In genomic region chr7:66920769-66921395, GRCh38 we compare ENCODE assay signal across 1 cellular context.
TF ChIP-seq lines count a peak whose summit lies in the region.

TMEM248 (plus strand) TSS chr7:66921225; CDS start chr7:66941866, 20,641 bp downstream.

TF ChIP-seq in HepG2, 621 proteins besides CTCF, POLR2A, EP300 and RAD21 (continued from another document and continues in another):
- peak; percentile 87 for TF ChIP-seq SALL2 (CRISPR knock-in tag; IDR thresholded peaks at IDR 0.05)
- no peak for TF ChIP-seq STAT5B (CRISPR knock-in tag; IDR thresholded peaks at IDR 0.05)
- 0 out of 2 replicates have a peak, but pooled peaks have one; percentile 27 for TF ChIP-seq HOXA5 (CRISPR knock-in tag; IDR thresholded peaks at IDR 0.05)
- TF ChIP-seq AHDC1 (CRISPR knock-in tag; IDR thresholded peaks at IDR 0.05; ENCODE audit: borderline replicate concordance): peak; percentile 67; the same call in 1 of the 2 replicates
- TF ChIP-seq ZNF414 (CRISPR knock-in tag; IDR thresholded peaks at IDR 0.05): peak; percentile 92
- TF ChIP-seq RARG (CRISPR knock-in tag; IDR thresholded peaks at IDR 0.05; ENCODE audit: low read depth): peak; percentile 90; the same call in 1 of the 2 replicates
- peak; percentile 73; the same call in 1 of the 2 replicates for TF ChIP-seq THAP9 (CRISPR knock-in tag; IDR thresholded peaks at IDR 0.05; ENCODE audit: borderline replicate concordance)
- 0 out of 2 replicates have a peak, but pooled peaks have one; percentile 68 for TF ChIP-seq ZNF660 (CRISPR knock-in tag; IDR thresholded peaks at IDR 0.05; ENCODE audit: borderline replicate concordance, low read depth)
- peak; percentile 94 for TF ChIP-seq MXD4 (CRISPR knock-in tag; IDR thresholded peaks at IDR 0.05)
- TF ChIP-seq ZNF724P (CRISPR knock-in tag; IDR thresholded peaks at IDR 0.05; ENCODE audit: borderline replicate concordance): peak; percentile 92; the same call in 1 of the 2 replicates
- TF ChIP-seq ZNF879 (CRISPR knock-in tag; IDR thresholded peaks at IDR 0.05): no peak
- TF ChIP-seq SATB2 (CRISPR knock-in tag; IDR thresholded peaks at IDR 0.05): no peak
- TF ChIP-seq ZNF280D (CRISPR knock-in tag; IDR thresholded peaks at IDR 0.05): peak; percentile 74; the same call in 1 of the 2 replicates
- no peak; the same call in 1 of the 2 replicates for TF ChIP-seq ZNF460 (CRISPR knock-in tag; IDR thresholded peaks at IDR 0.05; ENCODE audit: borderline replicate concordance)
- no peak for TF ChIP-seq EHMT2 (IDR thresholded peaks at IDR 0.05; ENCODE audit: borderline replicate concordance, low read depth, low read length)
- TF ChIP-seq MTF2 (CRISPR knock-in tag; IDR thresholded peaks at IDR 0.05; ENCODE audit: borderline replicate concordance): no peak
- TF ChIP-seq HMGXB4 (CRISPR knock-in tag; IDR thresholded peaks at IDR 0.05; ENCODE audit: borderline replicate concordance in 1 of 2, low read depth in 1 of 2): peak; percentile 88 to 91
- TF ChIP-seq ZNF772 (CRISPR knock-in tag; IDR thresholded peaks at IDR 0.05): peak; percentile 75
- TF ChIP-seq ZSCAN22 (CRISPR knock-in tag; IDR thresholded peaks at IDR 0.05): peak; percentile 76; the same call in 1 of the 2 replicates
- TF ChIP-seq KAT7 (CRISPR knock-in tag; IDR thresholded peaks at IDR 0.05; ENCODE audit: borderline replicate concordance): peak; percentile 94; the same call in 1 of the 2 replicates
- TF ChIP-seq ZNF18 (CRISPR knock-in tag; IDR thresholded peaks at IDR 0.05; ENCODE audit: insufficient replicate concordance): peak; percentile 82
- peak; percentile 94 for TF ChIP-seq KDM2A (CRISPR knock-in tag; IDR thresholded peaks at IDR 0.05; ENCODE audit: borderline replicate concordance, low read depth)
- TF ChIP-seq RNF219 (CRISPR knock-in tag; IDR thresholded peaks at IDR 0.05): no peak
- TF ChIP-seq CEBPB (IDR thresholded peaks at IDR 0.05; ENCODE audit: borderline replicate concordance, low read depth, low read length): no peak
- TF ChIP-seq ZNF792 (CRISPR knock-in tag; IDR thresholded peaks at IDR 0.05): peak; percentile 54; the same call in 1 of the 2 replicates
- peak; percentile 44; the same call in 1 of the 2 replicates for TF ChIP-seq RERE (CRISPR knock-in tag; IDR thresholded peaks at IDR 0.05; ENCODE audit: low read depth)
- TF ChIP-seq TMF1 (CRISPR knock-in tag; IDR thresholded peaks at IDR 0.05; ENCODE audit: low read depth): peak; percentile 68; the same call in 1 of the 2 replicates
- TF ChIP-seq ZNF7 (CRISPR knock-in tag; IDR thresholded peaks at IDR 0.05): no peak
- TF ChIP-seq RFX5 (IDR thresholded peaks at IDR 0.05; ENCODE audit: low read depth, low read length): no peak
